ENCODE assay signal across 8 cellular contexts in genomic region chr5:131796793-131797693, GRCh38. TPM values are rescaled to one million over a fixed set of nuclear protein-coding genes. Genes with fewer than 3 reads are reported as not detected.
DNase-seq lines count a peak whose midpoint lies in the region; ATAC-seq and TF ChIP-seq lines count a peak whose summit lies in the region.

Gene FNIP1, minus strand, starts transcription at chr5:131797017. Its CDS starts 96 bp downstream, at chr5:131796921.

- intact Hi-C loops in activated naive CD4-positive, alpha-beta T cell treated with anti-CD3 and anti-CD28 coated beads for 36 hours (cut with micrococcal nuclease): loop anchor here (1.0 to 10.0 kb wide), 19 partner anchors 50 to 698 kb away; partner anchors contain the start of genes IL3, IRF1, LYRM7 and RAPGEF6

- peak within 1 kb of the TSS; percentile 97 for H3K4me3 Mint-ChIP-seq in activated naive CD4-positive, alpha-beta T cell treated with anti-CD3 and anti-CD28 coated beads for 36 hours

- peak; percentile 97 for ATAC-seq in gastroesophageal sphincter

- CTCF ChIA-PET in activated naive CD4-positive, alpha-beta T cell treated with anti-CD3 and anti-CD28 coated beads for 36 hours (lab: Charles Lee): interaction anchor here (0.5 to 1.0 kb wide), 2 partner anchors 49 to 246 kb away, joined by 3 to 4 read pairs; no protein-coding TSS in a partner anchor

- H3K4me3 ChIP-seq in HFF-Myc (replicated peaks; ENCODE audit: low read depth, low read length) (peak within 1 kb of the TSS; percentile 91), gastroesophageal sphincter (peak within 1 kb of the TSS; percentile 80 to 100)

- H3K9me3 Mint-ChIP-seq in activated naive CD4-positive, alpha-beta T cell treated with anti-CD3 and anti-CD28 coated beads for 36 hours: no peaks in the 10 kb centered on the region

- no peaks in the 10 kb centered on the region for H3K27me3 Mint-ChIP-seq in activated naive CD4-positive, alpha-beta T cell treated with anti-CD3 and anti-CD28 coated beads for 36 hours (ENCODE audit: low read depth)

- H3K4me1 Mint-ChIP-seq in activated naive CD4-positive, alpha-beta T cell treated with anti-CD3 and anti-CD28 coated beads for 36 hours (ENCODE audit: low read depth): peaks cover 19% of the 10 kb centered on the region

- 0% methylated on average over 5 of the region's 79 CpGs; no CpG with 5 or more reads in 1 of the 2 donors for WGBS in gastroesophageal sphincter (ENCODE audit: low coverage in 1 of 2), 2 donors

- no peaks in the 10 kb centered on the region for H3K36me3 Mint-ChIP-seq in activated naive CD4-positive, alpha-beta T cell treated with anti-CD3 and anti-CD28 coated beads for 36 hours (ENCODE audit: low read depth)

- H3K36me3 ChIP-seq in gastroesophageal sphincter: no peaks in the 10 kb centered on the region

- DNase-seq in GM03348 (ENCODE audit: low spot score) (peak; percentile 100), HFF-Myc (ENCODE audit: extremely low read depth, low read depth) (peak; percentile 73), NAMALWA (ENCODE audit: low spot score) (peak; percentile 97), SK-N-DZ (ENCODE audit: low spot score) (peak; percentile 98), non-pigmented ciliary epithelial cell (ENCODE audit: low read depth) (peak; percentile 65), superior temporal gyrus (ENCODE audit: extremely low spot score) (peak; percentile 97)
- peak; percentile 99 for DNase-seq in activated naive CD4-positive, alpha-beta T cell treated with anti-CD3 and anti-CD28 coated beads for 36 hours

- no peaks in the 10 kb centered on the region for H3K27me3 ChIP-seq in gastroesophageal sphincter

- H3K9me3 ChIP-seq in gastroesophageal sphincter: no peaks in the 10 kb centered on the region

- peak; percentile 4 for TF ChIP-seq EP300 in gastroesophageal sphincter (IDR thresholded peaks at IDR 0.05)

- no peak for TF ChIP-seq CTCF in HFF-Myc (IDR thresholded peaks at IDR 0.05; ENCODE audit: low read depth, low read length, missing control alignments)
- peak in 1 of 4 experiments; percentile 18 for TF ChIP-seq CTCF in gastroesophageal sphincter (IDR thresholded peaks at IDR 0.05)

- peaks cover 0 to 49% (median 11%) of the 10 kb centered on the region in 3 donors for H3K4me1 ChIP-seq in gastroesophageal sphincter

- H3K27ac Mint-ChIP-seq in activated naive CD4-positive, alpha-beta T cell treated with anti-CD3 and anti-CD28 coated beads for 36 hours: peak within 1 kb of the TSS; percentile 78

- peak within 1 kb of the TSS; percentile 96 to 100 (median 98) for H3K27ac ChIP-seq in gastroesophageal sphincter

- peak; percentile 88 to 92 for TF ChIP-seq POLR2A in gastroesophageal sphincter (IDR thresholded peaks at IDR 0.05)

RNA-seq across cellular contexts. Expression of gene FNIP1, which starts in this region (rescaled TPM):
- polyA plus RNA-seq in SK-N-DZ (2014; cell fraction: cytosol; rRNA removed): 10.1 and 11.2 TPM in 2 replicates
- polyA plus RNA-seq in SK-N-DZ (2014; cell fraction: nucleus; rRNA removed): 12.3 and 21.2 TPM in 2 replicates
- total RNA-seq in activated naive CD4-positive, alpha-beta T cell treated with anti-CD3 and anti-CD28 coated beads for 36 hours: 10 to 100 TPM; 16.8 to 17.8 TPM
- 10 to 100 TPM; 40.7 to 75.0 (median 62.8) TPM for total RNA-seq in gastroesophageal sphincter

Comparison
In these comparisons a context has a peak if more than half of its experiments do, and no peak if none do; other contexts are left out.
1. Peak in every context shown above with its lines: DNase-seq, ATAC-seq, H3K4me3 ChIP-seq and H3K27ac ChIP-seq.